8 cellular contexts compared by ENCODE assay signal in genomic region chr3:9843715-9844438, GRCh38. TPM values are rescaled to one million over a fixed set of nuclear protein-coding genes. Genes with fewer than 3 reads are reported as not detected.
DNase-seq lines count a peak whose midpoint lies in the region; ATAC-seq and TF ChIP-seq lines count a peak whose summit lies in the region.

Gene RPUSD3, minus strand, starts transcription at chr3:9844008. Its CDS starts 18 bp downstream, at chr3:9843990.

- peaks cover 20 to 29% of the 10 kb centered on the region in 2 donors for H3K36me3 ChIP-seq in ascending aorta
- peaks cover 0 to 23% of the 10 kb centered on the region in 2 donors for H3K36me3 ChIP-seq in vagina

- H3K4me1 Mint-ChIP-seq in T-helper 2 cell treated with Interferon-gamma antibody and Interleukin-4, amounts not matched to agents 5 μg/mL and 100 μg/mL, for 36 hours (ENCODE audit: low read depth) = peaks cover 17% of the 10 kb centered on the region

- intact Hi-C loops in ascending aorta (cut with DNase I) = loop anchor here (1.0 to 10.0 kb wide), 8 partner anchors 34 to 381 kb away; partner anchors contain the start of genes BRPF1, JAGN1, TADA3 and TTLL3
- intact Hi-C loops in right cardiac atrium (cut with DNase I) = loop anchor here in 1 of 4 donors (10.0 kb wide), 1 partner anchor 71 kb away; the partner anchor contains the start of gene IL17RC
- intact Hi-C loops in vagina (cut with DNase I) = loop anchor here (5.0 kb wide), 1 partner anchor 88 kb away; the partner anchor contains the start of gene CRELD1

- H3K27me3 ChIP-seq in ascending aorta = no peaks in the 10 kb centered on the region
- no peaks in the 10 kb centered on the region for H3K27me3 ChIP-seq in right cardiac atrium (ENCODE audit: control insufficient read depth, insufficient read depth)
- H3K27me3 ChIP-seq in vagina = no peaks in the 10 kb centered on the region

- in situ Hi-C loops in GM13977 (cut with MboI; ENCODE audit: low pct_unique_long_range_greater_than_20kb, low sequenced_read_pairs, unreplicated experiment) = no loop called here

- peaks cover 22% of the 10 kb centered on the region for H3K36me3 Mint-ChIP-seq in T-helper 2 cell treated with Interferon-gamma antibody and Interleukin-4, amounts not matched to agents 5 μg/mL and 100 μg/mL, for 36 hours (ENCODE audit: low read depth)

- H3K4me1 ChIP-seq in ascending aorta (peaks cover 4 to 9% of the 10 kb centered on the region in 2 donors), right cardiac atrium (ENCODE audit: control insufficient read depth, insufficient read depth, low read length) (no peaks in the 10 kb centered on the region), vagina (peaks cover 22% of the 10 kb centered on the region)

- no peaks in the 10 kb centered on the region for H3K9me3 ChIP-seq in ascending aorta
- H3K9me3 ChIP-seq in right cardiac atrium (ENCODE audit: control insufficient read depth, low read length) = no peaks in the 10 kb centered on the region
- no peaks in the 10 kb centered on the region for H3K9me3 ChIP-seq in vagina

- WGBS in right cardiac atrium = under 1% methylated on average over 42 of the region's 42 CpGs

- peak in 1 of 2 donors; percentile 61 for TF ChIP-seq POLR2A in vagina (IDR thresholded peaks at IDR 0.05)

- TF ChIP-seq CTCF in GM13977 (IDR thresholded peaks at IDR 0.05; ENCODE audit: extremely low read depth, insufficient read depth, missing control alignments) (no peak), ascending aorta (IDR thresholded peaks at IDR 0.05) (no peak), vagina (IDR thresholded peaks at IDR 0.05) (no peak)

- H3K27ac Mint-ChIP-seq in T-helper 2 cell treated with Interferon-gamma antibody and Interleukin-4, amounts not matched to agents 5 μg/mL and 100 μg/mL, for 36 hours = peak within 1 kb of the TSS; percentile 92

- no peaks in the 10 kb centered on the region for H3K9me3 Mint-ChIP-seq in T-helper 2 cell treated with Interferon-gamma antibody and Interleukin-4, amounts not matched to agents 5 μg/mL and 100 μg/mL, for 36 hours

- ATAC-seq in HG02870 (IDR thresholded peaks at IDR 0.05; ENCODE audit: unreplicated experiment) (peak; percentile 97), right cardiac atrium (peak; percentile 98 to 99)

- H3K4me3 ChIP-seq in ascending aorta (peak within 1 kb of the TSS; percentile 76 to 77), right cardiac atrium (ENCODE audit: low read length) (peak within 1 kb of the TSS; percentile 56), vagina (peak within 1 kb of the TSS; percentile 69 to 83)

- peak within 1 kb of the TSS; percentile 100 for H3K4me3 Mint-ChIP-seq in T-helper 2 cell treated with Interferon-gamma antibody and Interleukin-4, amounts not matched to agents 5 μg/mL and 100 μg/mL, for 36 hours

- no peaks in the 10 kb centered on the region for H3K27me3 Mint-ChIP-seq in T-helper 2 cell treated with Interferon-gamma antibody and Interleukin-4, amounts not matched to agents 5 μg/mL and 100 μg/mL, for 36 hours (ENCODE audit: low read depth)

- peak; percentile 99 for DNase-seq in GM13977 (ENCODE audit: low spot score)
- peak; percentile 60 for DNase-seq in NCI-H1694 (lab: John Stamatoyannopoulos, UW)
- DNase-seq in T-helper 2 cell treated with Interferon-gamma antibody and Interleukin-4, amounts not matched to agents 5 μg/mL and 100 μg/mL, for 36 hours (ENCODE audit: low spot score) = peak; percentile 93
- DNase-seq in ascending aorta (ENCODE audit: low spot score in 2 of 2) = peak; percentile 89 to 99
- DNase-seq in right cardiac atrium = peak; percentile 98 to 99 (median 99)
- peak; percentile 97 for DNase-seq in putamen (ENCODE audit: low spot score)
- DNase-seq in vagina (ENCODE audit: extremely low spot score in 2 of 2) = peak in 1 of 2 donors; percentile 96

- H3K27ac ChIP-seq in ascending aorta (peak within 1 kb of the TSS; percentile 80 to 84), right cardiac atrium (ENCODE audit: low read length) (peak within 1 kb of the TSS; percentile 50), vagina (peak within 1 kb of the TSS; percentile 70)

RNA-seq across cellular contexts. Expression of gene RPUSD3, which starts in this region (rescaled TPM):
- total RNA-seq in ascending aorta (30.7 TPM), right cardiac atrium (10 to 100 TPM; 31.2 to 37.7 (median 37.6) TPM), vagina (50.6 TPM)
- polyA plus RNA-seq in right cardiac atrium = 43.3 TPM
